Comparison of ENCODE assay signal across 22 cellular contexts in the genomic region with DNA sequence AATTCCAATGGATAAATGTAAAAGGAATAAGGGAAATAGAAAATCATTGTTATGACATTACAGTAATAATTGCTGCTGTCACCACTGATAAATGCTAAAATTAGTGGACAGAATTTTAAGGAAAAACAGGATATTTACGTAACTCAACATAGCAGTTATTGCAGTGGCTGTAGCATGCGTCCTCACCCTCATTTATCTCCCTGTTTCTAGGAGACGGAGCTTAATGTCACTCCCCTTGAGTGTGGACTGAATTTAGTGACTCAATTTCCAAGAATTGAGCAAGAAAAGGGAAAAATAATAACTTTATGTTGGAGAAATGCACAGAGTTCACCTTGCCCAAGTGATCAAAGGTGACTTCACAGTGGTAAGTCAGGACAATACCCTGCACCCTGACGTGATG. TPM values are rescaled to one million over a fixed set of nuclear protein-coding genes. Genes with fewer than 3 reads are reported as not detected.
DNase-seq lines count a peak whose midpoint lies in the region; ATAC-seq and TF ChIP-seq lines count a peak whose summit lies in the region.
"Had no signal": no experiment of that assay in that cellular context is flagged by ENCODE, and none has a peak within 500 bp of the region (broad histone marks: within the 10 kb centered on the region; RNA-seq: fewer than 3 reads in every experiment).

No MANE protein-coding gene starts in this region.

- intact Hi-C loops in Caco-2 (cut with micrococcal nuclease; ENCODE audit: unreplicated experiment) (no loop called here), Panc1 (cut with micrococcal nuclease; ENCODE audit: unreplicated experiment) (no loop called here), esophagus muscularis mucosa (cut with DNase I) (no loop called here)

- POLR2A ChIA-PET in Caco-2 (lab: Charles Lee) (no interaction called here), Panc1 (lab: Charles Lee) (no interaction called here)

- no peak overlapping the region for H3K4me3 ChIP-seq in BLaER1
- no peak overlapping the region for H3K4me3 ChIP-seq in Caco-2 (ENCODE audit: low read depth, low read length)
- H3K4me3 ChIP-seq in Panc1 (ENCODE audit: low read depth in 2 of 2, low read length in 2 of 2), result no peak overlapping the region
- no peak overlapping the region for H3K4me3 ChIP-seq in fibroblast of pulmonary artery (replicated peaks; ENCODE audit: low read depth, low read length)
- H3K4me3 ChIP-seq in esophagus muscularis mucosa, result no peak overlapping the region
- H3K4me3 ChIP-seq in GM23248, result no peak overlapping the region
- H3K4me3 ChIP-seq: A549 had no signal

- H3K36me3 Mint-ChIP-seq in Caco-2 (ENCODE audit: insufficient read depth, unreplicated experiment), result no peaks in the 10 kb centered on the region
- H3K36me3 Mint-ChIP-seq: CD4-positive, CD25-positive, alpha-beta regulatory T cell; CD8-positive, alpha-beta T cell had no signal

- no peak overlapping the region for H3K9ac ChIP-seq in BLaER1
- no peak overlapping the region for H3K9ac ChIP-seq in GM23248

- H4K20me1 ChIP-seq in BLaER1 (no peaks in the 10 kb centered on the region), GM23248 (ENCODE audit: insufficient read depth) (no peaks in the 10 kb centered on the region)

- no peaks in the 10 kb centered on the region for H3K27me3 ChIP-seq in BLaER1
- no peaks in the 10 kb centered on the region for H3K27me3 ChIP-seq in Caco-2 (replicated peaks; ENCODE audit: control insufficient read depth, insufficient read depth, low read length)
- no peaks in the 10 kb centered on the region for H3K27me3 ChIP-seq in Panc1 (ENCODE audit: control insufficient read depth, insufficient read depth, low read length)
- no peaks in the 10 kb centered on the region for H3K27me3 ChIP-seq in esophagus muscularis mucosa
- H3K27me3 ChIP-seq in GM23248 (replicated peaks; ENCODE audit: insufficient read depth), result no peaks in the 10 kb centered on the region
- H3K27me3 ChIP-seq: BE2C had no signal

- H3K27me3 Mint-ChIP-seq in Caco-2 (ENCODE audit: insufficient read depth, unreplicated experiment), result no peaks in the 10 kb centered on the region
- H3K27me3 Mint-ChIP-seq: CD4-positive, CD25-positive, alpha-beta regulatory T cell had no signal

- WGBS in esophagus muscularis mucosa, result 92% methylated on average over 4 of the region's 4 CpGs
- 92% methylated on average over 4 of the region's 4 CpGs for WGBS in GM23248 (ENCODE audit: low coverage in 1 of 2, low lambda C conversion rate in 2 of 2, missing lambda C conversion rate in 2 of 2), 2 experiments

- no peaks in the 10 kb centered on the region for H3K9me3 ChIP-seq in BLaER1
- 0 out of 2 replicates have a peak, but pooled peaks cover 1% of the 10 kb centered on the region for H3K9me3 ChIP-seq in Caco-2
- H3K9me3 ChIP-seq in Panc1 (ENCODE audit: control insufficient read depth, insufficient read depth, low read depth, low read length), result peaks cover 8% of the 10 kb centered on the region; the same call in 1 of the 2 replicates
- no peaks in the 10 kb centered on the region for H3K9me3 ChIP-seq in esophagus muscularis mucosa
- H3K9me3 ChIP-seq in GM23248 (ENCODE audit: low read depth), result no peaks in the 10 kb centered on the region
- H3K9me3 ChIP-seq: BE2C had no signal

- H3K4me3 Mint-ChIP-seq in Caco-2 (ENCODE audit: unreplicated experiment), result no peak overlapping the region
- H3K4me3 Mint-ChIP-seq: CD4-positive, CD25-positive, alpha-beta regulatory T cell; CD8-positive, alpha-beta T cell had no signal

- no peaks in the 10 kb centered on the region for H3F3A ChIP-seq in GM23248 (ENCODE audit: insufficient read depth)

- no peak for TF ChIP-seq POLR2A in esophagus muscularis mucosa (IDR thresholded peaks at IDR 0.05; ENCODE audit: low read depth)

- DNase-seq in Caco-2 (no peak), Panc1 (ENCODE audit: low read depth, low spot score) (no peak), fibroblast of pulmonary artery (ENCODE audit: low read depth) (peak; percentile 59), dedifferentiated amniotic fluid mesenchymal stem cell (ENCODE audit: extremely low spot score) (no peak), esophagus muscularis mucosa (ENCODE audit: extremely low spot score) (no peak), GM23248 (no peak), NCI-H82 (lab: John Stamatoyannopoulos, UW) (no peak)
- DNase-seq: 8988T; ACHN; AML-193; BE2C; Calu3; CD4-positive, CD25-positive, alpha-beta regulatory T cell; CD8-positive, alpha-beta T cell; DMS53; DMS79 treated with DMSO at 0.1 percent for 48 hours; GF-D8; H7; HCEC 1CT had no signal

- peak overlapping the region; percentile 3 for H3K27ac Mint-ChIP-seq in Caco-2 (ENCODE audit: unreplicated experiment)
- H3K27ac Mint-ChIP-seq: CD4-positive, CD25-positive, alpha-beta regulatory T cell; CD8-positive, alpha-beta T cell had no signal

- no peaks in the 10 kb centered on the region for H3K79me2 ChIP-seq in GM23248 (ENCODE audit: insufficient read depth)

- peak overlapping the region; percentile 57 for H3K4me2 ChIP-seq in BLaER1
- no peak overlapping the region for H3K4me2 ChIP-seq in GM23248 (ENCODE audit: unreplicated experiment)
- H3K4me2 ChIP-seq: A549 had no signal

- ATAC-seq in Panc1, result no peak
- ATAC-seq: A549; CD8-positive, alpha-beta T cell had no signal

- no peak for TF ChIP-seq CTCF in Caco-2 (IDR thresholded peaks at IDR 0.05; ENCODE audit: insufficient read depth in 1 of 2, low read depth in 1 of 2, low read length in 1 of 2, severe bottlenecking in 1 of 2, unreplicated experiment in 1 of 2)
- no peak for TF ChIP-seq CTCF in Panc1 (IDR thresholded peaks at IDR 0.05)
- no peak for TF ChIP-seq CTCF in fibroblast of pulmonary artery (IDR thresholded peaks at IDR 0.05; ENCODE audit: low read length, missing control alignments)
- TF ChIP-seq CTCF in esophagus muscularis mucosa (IDR thresholded peaks at IDR 0.05), result no peak

- TF ChIP-seq EP300 in esophagus muscularis mucosa (IDR thresholded peaks at IDR 0.05), result no peak

- no peaks in the 10 kb centered on the region for H3K9me2 ChIP-seq in GM23248 (ENCODE audit: insufficient read depth)

- H2AFZ ChIP-seq in GM23248, result no peak overlapping the region

- CTCF ChIA-PET in Caco-2 (lab: Charles Lee) (no interaction called here), Panc1 (lab: Charles Lee) (no interaction called here)

- in situ Hi-C loops in Panc1 (cut with HindIII; ENCODE audit: low pct_unique_long_range_greater_than_20kb, low sequenced_read_pairs) (no loop called here), GM23248 (cut with MboI) (no loop called here)

- H3K4me1 Mint-ChIP-seq in Caco-2 (ENCODE audit: low read depth, unreplicated experiment), result peaks cover 27% of the 10 kb centered on the region

- H3K4me1 ChIP-seq in BLaER1 (peaks cover 74% of the 10 kb centered on the region), Caco-2 (peaks cover 13% of the 10 kb centered on the region), Panc1 (ENCODE audit: control insufficient read depth, insufficient read depth, low read length) (peaks cover 15% of the 10 kb centered on the region), esophagus muscularis mucosa (peaks cover 8 to 14% (median 11%) of the 10 kb centered on the region in 4 donors), GM23248 (ENCODE audit: insufficient read depth) (peaks cover 6% of the 10 kb centered on the region)

- no TSS peak for BruUV-seq in Caco-2 (replicated peaks; lab: Mats Ljungman, UMichigan)
- TSS peak; percentile 67 for BruUV-seq in Panc1 (replicated peaks; lab: Mats Ljungman, UMichigan)

- H3K36me3 ChIP-seq in BLaER1, result no peaks in the 10 kb centered on the region
- no peaks in the 10 kb centered on the region for H3K36me3 ChIP-seq in Caco-2 (ENCODE audit: control insufficient read depth, insufficient read depth, low read length)
- H3K36me3 ChIP-seq in Panc1 (ENCODE audit: control insufficient read depth, insufficient read depth, low read length), result no peaks in the 10 kb centered on the region
- no peaks in the 10 kb centered on the region for H3K36me3 ChIP-seq in esophagus muscularis mucosa
- no peaks in the 10 kb centered on the region for H3K36me3 ChIP-seq in GM23248 (ENCODE audit: low read depth)
- H3K36me3 ChIP-seq: BE2C had no signal

- H3K27ac ChIP-seq in BLaER1 (no peak overlapping the region), Panc1 (ENCODE audit: low read length) (no peak overlapping the region), esophagus muscularis mucosa (replicated peaks in 1 of 4) (no peak overlapping the region), GM23248 (no peak overlapping the region)
- H3K27ac ChIP-seq: C4-2B had no signal

- no peaks in the 10 kb centered on the region for H3K9me3 Mint-ChIP-seq in Caco-2 (ENCODE audit: unreplicated experiment)
- H3K9me3 Mint-ChIP-seq: CD8-positive, alpha-beta T cell had no signal

RNA-seq across cellular contexts. Expression of gene COL18A1, which starts 33.3 kb away (rescaled TPM):
- total RNA-seq in Caco-2 (2022) (160 and 170 TPM in 2 replicates), Panc1 (2021; ENCODE audit: unreplicated experiment) (676 TPM), esophagus muscularis mucosa (100 to 1,000 TPM in 3 of 4 donors, 10 to 100 TPM in 1; 97.7 to 173 (median 110) TPM)
- polyA plus RNA-seq in Panc1 (2012; ENCODE audit: insufficient read length), result 1,186 TPM
- total RNA-seq in GM23248 (2014; rRNA removed; shearing (Covaris generic)), result 24.2 and 30.5 TPM in 2 replicates
- polyA plus RNA-seq in GM23248 (2016; fragmentation: Nextera tagmentation; extraction: Ambion mirVana), result 1.7 and 1.8 TPM in 2 replicates
